8 cellular contexts compared by ENCODE assay signal in genomic region chrX:118974088-118974907, GRCh38. TPM values are rescaled to one million over a fixed set of nuclear protein-coding genes. Genes with fewer than 3 reads are reported as not detected.
A peak's percentile ranks its signal among the peaks of the same experiment; 100 is the strongest.
DNase-seq lines count a peak whose midpoint lies in the region; ATAC-seq lines count a peak whose summit lies in the region.

Gene LONRF3 (plus strand): TSS chrX:118974618. CDS start chrX:118974781, 163 bp downstream.

- H3K4me1 Mint-ChIP-seq in activated T-cell treated with anti-CD3 and anti-CD28 coated beads, Interleukin-2, amount 50 U/mL, for 24 hours (ENCODE audit: low read depth) = peaks cover 23% of the 10 kb centered on the region

- H3K9me3 ChIP-seq in esophagus (ENCODE audit: control insufficient read depth in 2 of 2, insufficient read depth in 1 of 2, low read depth in 1 of 2, low read length in 1 of 2) (peaks cover 0 to 3% of the 10 kb centered on the region in 2 donors), muscle layer of colon (ENCODE audit: low read length) (no peaks in the 10 kb centered on the region)

- peak within 1 kb of the TSS; percentile 59 to 65 for H3K27ac ChIP-seq in esophagus (ENCODE audit: low read depth in 2 of 2, low read length in 1 of 2)
- H3K27ac ChIP-seq in muscle layer of colon (ENCODE audit: low read depth, low read length) = peak within 1 kb of the TSS; percentile 59

- H3K27me3 ChIP-seq in esophagus (ENCODE audit: control insufficient read depth in 1 of 2, insufficient read depth in 2 of 2, low read length in 2 of 2) (peaks cover 0 to 6% of the 10 kb centered on the region in 2 donors), muscle layer of colon (ENCODE audit: control insufficient read depth in 1 of 2, insufficient read depth in 2 of 2, low read length in 2 of 2) (peaks cover 0 to 11% of the 10 kb centered on the region in 2 donors)

- peak within 1 kb of the TSS; percentile 45 for H3K9ac ChIP-seq in muscle layer of colon (ENCODE audit: low read length)

- DNase-seq in NCI-H774 (lab: John Stamatoyannopoulos, UW) (peak; percentile 28), UCSD-AML1 (lab: John Stamatoyannopoulos, UW; ENCODE audit: unreplicated experiment) (no peak), islet precursor cell (no peak)
- peak; percentile 72 for DNase-seq in activated T-cell treated with anti-CD3 and anti-CD28 coated beads, Interleukin-2, amount 50 U/mL, for 24 hours
- DNase-seq in stimulated activated CD8-positive, alpha-beta memory T cell treated with anti-CD3 and anti-CD28 coated beads, Interleukin-7, amount 100 ng/mL, for 1 hour (ENCODE audit: low read depth in 2 of 2) = peak; percentile 24 to 39

- ATAC-seq in GM19351 (IDR thresholded peaks at IDR 0.05; ENCODE audit: unreplicated experiment) = peak; percentile 53

- peaks cover 33% of the 10 kb centered on the region for H3K27me3 Mint-ChIP-seq in activated T-cell treated with anti-CD3 and anti-CD28 coated beads, Interleukin-2, amount 50 U/mL, for 24 hours

- H3K36me3 ChIP-seq in esophagus (ENCODE audit: control insufficient read depth in 2 of 2, insufficient read depth in 2 of 2, low read length in 1 of 2) = no peaks in the 10 kb centered on the region
- no peaks in the 10 kb centered on the region for H3K36me3 ChIP-seq in muscle layer of colon (ENCODE audit: insufficient read depth, low read length)

- WGBS in esophagus, 2 donors = 1 to 36% methylated on average over 44 to 45 of the region's 45 CpGs

- H3K4me3 ChIP-seq in esophagus (ENCODE audit: low read depth in 1 of 2, low read length in 2 of 2) (peak within 1 kb of the TSS; percentile 38 to 42), muscle layer of colon (ENCODE audit: low read depth in 1 of 2, low read length in 2 of 2) (peak within 1 kb of the TSS; percentile 57 to 65)

- peaks cover 4% of the 10 kb centered on the region for H3K36me3 Mint-ChIP-seq in activated T-cell treated with anti-CD3 and anti-CD28 coated beads, Interleukin-2, amount 50 U/mL, for 24 hours (ENCODE audit: low read depth)

- H3K27ac Mint-ChIP-seq in activated T-cell treated with anti-CD3 and anti-CD28 coated beads, Interleukin-2, amount 50 U/mL, for 24 hours = peak within 1 kb of the TSS; percentile 88

- H3K9me3 Mint-ChIP-seq in activated T-cell treated with anti-CD3 and anti-CD28 coated beads, Interleukin-2, amount 50 U/mL, for 24 hours = no peaks in the 10 kb centered on the region

- H3K4me1 ChIP-seq in esophagus (ENCODE audit: control insufficient read depth in 2 of 2, insufficient read depth in 2 of 2, low read length in 1 of 2) = no peaks in the 10 kb centered on the region
- H3K4me1 ChIP-seq in muscle layer of colon (ENCODE audit: insufficient read depth, low read length) = no peaks in the 10 kb centered on the region

- H3K4me3 Mint-ChIP-seq in activated T-cell treated with anti-CD3 and anti-CD28 coated beads, Interleukin-2, amount 50 U/mL, for 24 hours = peak within 1 kb of the TSS; percentile 79

RNA-seq across cellular contexts. Expression of gene LONRF3, which starts in this region (rescaled TPM):
- under 1 TPM; 0.18 to 0.34 TPM for polyA plus RNA-seq in esophagus

Comparison
In these comparisons a context has a peak if more than half of its experiments do, and no peak if none do; other contexts are left out.
1. DNase-seq: peak in NCI-H774 (single experiment), activated T-cell treated with anti-CD3 and anti-CD28 coated beads, Interleukin-2, amount 50 U/mL, for 24 hours (single experiment) and stimulated activated CD8-positive, alpha-beta memory T cell treated with anti-CD3 and anti-CD28 coated beads, Interleukin-7, amount 100 ng/mL, for 1 hour (2 of 2); none in UCSD-AML1 (single experiment) and islet precursor cell (single experiment).